ENCODE assay signal across 8 cellular contexts in genomic region chr3:113212155-113212844, GRCh38. TPM values are rescaled to one million over a fixed set of nuclear protein-coding genes. Genes with fewer than 3 reads are reported as not detected.
A peak's percentile ranks its signal among the peaks of the same experiment; 100 is the strongest.
DNase-seq lines count a peak whose midpoint lies in the region; ATAC-seq and TF ChIP-seq lines count a peak whose summit lies in the region.

No MANE protein-coding gene starts in this region.

- intact Hi-C loops in gastrocnemius medialis (cut with DNase I; ENCODE audit: low total_unique reads) = no loop called here

- peak overlapping the region; percentile 23 for H3K4me3 Mint-ChIP-seq in activated T-helper 17 cell treated with anti-CD3 and anti-CD28 coated beads, Interleukin-2, amount 50 U/mL, for 72 hours

- TF ChIP-seq CTCF in right atrium auricular region (IDR thresholded peaks at IDR 0.05) (no peak), gastrocnemius medialis (IDR thresholded peaks at IDR 0.05 in 4 of 5, conservative IDR thresholded peaks at IDR 0.05 in 1 of 5) (no peak)

- ATAC-seq in HG02885 (IDR thresholded peaks at IDR 0.05; ENCODE audit: poor library complexity, unreplicated experiment) (peak; percentile 56), gastrocnemius medialis (peak in 1 of 2 donors; percentile 29), GM18858 (IDR thresholded peaks at IDR 0.05; ENCODE audit: unreplicated experiment) (no peak)
- peak; percentile 16 for ATAC-seq in activated T-helper 17 cell treated with anti-CD3 and anti-CD28 coated beads, Interleukin-2, amount 50 U/mL, for 72 hours (replicated peaks)

- peak overlapping the region; percentile 64 to 70 for H3K4me3 ChIP-seq in right atrium auricular region
- H3K4me3 ChIP-seq in gastrocnemius medialis = peak overlapping the region; percentile 58 to 73 (median 68)

- H3K4me1 Mint-ChIP-seq in activated T-helper 17 cell treated with anti-CD3 and anti-CD28 coated beads, Interleukin-2, amount 50 U/mL, for 72 hours = peaks cover 9% of the 10 kb centered on the region

- H3K36me3 ChIP-seq in right atrium auricular region (no peaks in the 10 kb centered on the region), gastrocnemius medialis (no peaks in the 10 kb centered on the region)

- DNase-seq in COLO668 (lab: John Stamatoyannopoulos, UW; ENCODE audit: unreplicated experiment) (peak; percentile 29), right atrium auricular region (ENCODE audit: low spot score) (no peak), gastrocnemius medialis (no peak), iPS-NIHi11 (ENCODE audit: low spot score) (no peak), putamen (ENCODE audit: low spot score) (no peak)

- H3K27ac ChIP-seq in right atrium auricular region (peak overlapping the region; percentile 82 to 86), gastrocnemius medialis (peak overlapping the region; percentile 53 to 77 (median 66))

- peaks cover 65% of the 10 kb centered on the region for H3K27me3 Mint-ChIP-seq in activated T-helper 17 cell treated with anti-CD3 and anti-CD28 coated beads, Interleukin-2, amount 50 U/mL, for 72 hours

- in situ Hi-C loops in gastrocnemius medialis (cut with MboI; ENCODE audit: low sequenced_read_pairs in 4 of 4) = no loop called here

- H3K27me3 ChIP-seq in right atrium auricular region (no peaks in the 10 kb centered on the region), gastrocnemius medialis (peaks cover 0 to 21% (median 15%) of the 10 kb centered on the region in 3 donors)

- H3K9me3 ChIP-seq in right atrium auricular region (no peaks in the 10 kb centered on the region), gastrocnemius medialis (no peaks in the 10 kb centered on the region)

- peaks cover 6% of the 10 kb centered on the region for H3K36me3 Mint-ChIP-seq in activated T-helper 17 cell treated with anti-CD3 and anti-CD28 coated beads, Interleukin-2, amount 50 U/mL, for 72 hours (ENCODE audit: low read depth)

- no peak for TF ChIP-seq POLR2A in gastrocnemius medialis (IDR thresholded peaks at IDR 0.05)

- no peaks in the 10 kb centered on the region for H3K9me3 Mint-ChIP-seq in activated T-helper 17 cell treated with anti-CD3 and anti-CD28 coated beads, Interleukin-2, amount 50 U/mL, for 72 hours

- peaks cover 0 to 10% of the 10 kb centered on the region in 2 donors for H3K4me1 ChIP-seq in right atrium auricular region
- H3K4me1 ChIP-seq in gastrocnemius medialis = peaks cover 0 to 12% of the 10 kb centered on the region in 2 donors

- H3K27ac Mint-ChIP-seq in activated T-helper 17 cell treated with anti-CD3 and anti-CD28 coated beads, Interleukin-2, amount 50 U/mL, for 72 hours = no peak overlapping the region

RNA-seq across cellular contexts. Expression of gene BOC, which starts 0.9 kb away (rescaled TPM):
- under 1 TPM in 1 of 2 donors, not detected in 1; 0.66 TPM for total RNA-seq in activated T-helper 17 cell treated with anti-CD3 and anti-CD28 coated beads, Interleukin-2, amount 50 U/mL, for 72 hours
- total RNA-seq in right atrium auricular region (10 to 100 TPM; 10.6 to 15.4 TPM), gastrocnemius medialis (1 to 10 TPM; 3.7 to 7.4 (median 4.6) TPM)
